Comparison of ENCODE assay signal across 8 cellular contexts in genomic region chr12:120252071-120252906, GRCh38. TPM values are rescaled to one million over a fixed set of nuclear protein-coding genes. Genes with fewer than 3 reads are reported as not detected.
DNase-seq lines count a peak whose midpoint lies in the region; ATAC-seq and TF ChIP-seq lines count a peak whose summit lies in the region.

No MANE protein-coding gene starts in this region.

- DNase-seq in HFFc6 (no peak), AG08395 (ENCODE audit: low spot score) (no peak), NAMALWA (ENCODE audit: low spot score) (no peak)
- peak; percentile 92 for DNase-seq in activated CD4-positive, alpha-beta T cell treated with anti-CD3 and anti-CD28 coated beads, Interleukin-2, amount 10 ng/mL, durations not matched to agents 24 days and 14 days
- peak; percentile 41 to 64 for DNase-seq in stimulated activated CD8-positive, alpha-beta memory T cell treated with anti-CD3 and anti-CD28 coated beads, Interleukin-4, amount 100 ng/mL, for 1 hour (ENCODE audit: low read depth in 2 of 2, low spot score in 1 of 2)

- intact Hi-C loops in activated CD4-positive, alpha-beta T cell treated with anti-CD3 and anti-CD28 coated beads, Interleukin-2, amount 10 ng/mL, durations not matched to agents 24 days and 14 days (cut with micrococcal nuclease), result loop anchor here (1.0 kb wide), 3 partner anchors 13 to 41 kb away; partner anchors contain the start of genes PXN and RNU4-1

- peaks cover 91% of the 10 kb centered on the region for H3K4me1 Mint-ChIP-seq in HFFc6 (ENCODE audit: low read depth)
- peaks cover 74% of the 10 kb centered on the region for H3K4me1 Mint-ChIP-seq in activated CD4-positive, alpha-beta T cell treated with anti-CD3 and anti-CD28 coated beads, Interleukin-2, amount 10 ng/mL, durations not matched to agents 24 days and 14 days

- H3K27me3 Mint-ChIP-seq in HFFc6 (ENCODE audit: insufficient read depth), result no peaks in the 10 kb centered on the region; the same call in 1 of the 2 replicates
- no peaks in the 10 kb centered on the region for H3K27me3 Mint-ChIP-seq in activated CD4-positive, alpha-beta T cell treated with anti-CD3 and anti-CD28 coated beads, Interleukin-2, amount 10 ng/mL, durations not matched to agents 24 days and 14 days

- peak overlapping the region; percentile 60 for H3K27ac Mint-ChIP-seq in HFFc6
- peak overlapping the region; percentile 70 for H3K27ac Mint-ChIP-seq in activated CD4-positive, alpha-beta T cell treated with anti-CD3 and anti-CD28 coated beads, Interleukin-2, amount 10 ng/mL, durations not matched to agents 24 days and 14 days

- H3K36me3 Mint-ChIP-seq in HFFc6 (ENCODE audit: low read depth), result peaks cover 55% of the 10 kb centered on the region
- peaks cover 40% of the 10 kb centered on the region for H3K36me3 Mint-ChIP-seq in activated CD4-positive, alpha-beta T cell treated with anti-CD3 and anti-CD28 coated beads, Interleukin-2, amount 10 ng/mL, durations not matched to agents 24 days and 14 days (ENCODE audit: low read depth)

- peak overlapping the region; percentile 14; the same call in 1 of the 2 replicates for H3K4me3 Mint-ChIP-seq in HFFc6
- peak overlapping the region; percentile 67 for H3K4me3 Mint-ChIP-seq in activated CD4-positive, alpha-beta T cell treated with anti-CD3 and anti-CD28 coated beads, Interleukin-2, amount 10 ng/mL, durations not matched to agents 24 days and 14 days

- no peaks in the 10 kb centered on the region for H3K9me3 Mint-ChIP-seq in HFFc6
- no peaks in the 10 kb centered on the region for H3K9me3 Mint-ChIP-seq in activated CD4-positive, alpha-beta T cell treated with anti-CD3 and anti-CD28 coated beads, Interleukin-2, amount 10 ng/mL, durations not matched to agents 24 days and 14 days

- ATAC-seq in esophagus mucosa (peak; percentile 15), HG03135 (IDR thresholded peaks at IDR 0.05; ENCODE audit: unreplicated experiment) (no peak), GM19035 (IDR thresholded peaks at IDR 0.05; ENCODE audit: unreplicated experiment) (no peak)

- TF ChIP-seq CTCF in HFFc6 (IDR thresholded peaks at IDR 0.05), result no peak

RNA-seq across cellular contexts. Expression of gene PXN, which starts 13.2 kb away (rescaled TPM):
- total RNA-seq in HFFc6 (2021; fragmentation: NEBNext Ultra II Directional; extraction: Animal tissue kit (Norgen Biotek cat#: 25700)), result 100 to 1,000 TPM; 219 to 290 (median 253) TPM
- total RNA-seq in activated CD4-positive, alpha-beta T cell treated with anti-CD3 and anti-CD28 coated beads, Interleukin-2, amount 10 ng/mL, durations not matched to agents 24 days and 14 days, result 48.4 and 51.2 TPM in 2 replicates
- 23.6 TPM for total RNA-seq in esophagus mucosa

RNA-seq across cellular contexts. Expression of gene RNU4-2, which starts 39.4 kb away (rescaled TPM):
- 1,000 to 10,000 TPM in 5 of 6 experiments, 100 to 1,000 TPM in 1; 743 to 2,047 (median 1,452) TPM for total RNA-seq in HFFc6 (2021; fragmentation: NEBNext Ultra II Directional; extraction: Animal tissue kit (Norgen Biotek cat#: 25700))
- 5,486 and 6,492 TPM in 2 replicates for total RNA-seq in activated CD4-positive, alpha-beta T cell treated with anti-CD3 and anti-CD28 coated beads, Interleukin-2, amount 10 ng/mL, durations not matched to agents 24 days and 14 days
- 53,824 TPM for total RNA-seq in esophagus mucosa

RNA-seq across cellular contexts. Expression of gene RNU4-1, which starts 40.7 kb away (rescaled TPM):
- 1,000 to 10,000 TPM in 4 of 6 experiments, 100 to 1,000 TPM in 2; 766 to 1,512 (median 1,200) TPM for total RNA-seq in HFFc6 (2021; fragmentation: NEBNext Ultra II Directional; extraction: Animal tissue kit (Norgen Biotek cat#: 25700))
- 2,196 and 2,563 TPM in 2 replicates for total RNA-seq in activated CD4-positive, alpha-beta T cell treated with anti-CD3 and anti-CD28 coated beads, Interleukin-2, amount 10 ng/mL, durations not matched to agents 24 days and 14 days
- total RNA-seq in esophagus mucosa, result 20,765 TPM

RNA-seq across cellular contexts. Expression of gene SIRT4, which starts 49.8 kb away (rescaled TPM):
- total RNA-seq in HFFc6 (2021; fragmentation: NEBNext Ultra II Directional; extraction: Animal tissue kit (Norgen Biotek cat#: 25700)), result 1 to 10 TPM in 3 of 6 experiments, under 1 TPM in 3; 0.84 to 2.1 (median 1.1) TPM
- 1.1 and 2.5 TPM in 2 replicates for total RNA-seq in activated CD4-positive, alpha-beta T cell treated with anti-CD3 and anti-CD28 coated beads, Interleukin-2, amount 10 ng/mL, durations not matched to agents 24 days and 14 days
- 0.64 TPM for total RNA-seq in esophagus mucosa

RNA-seq across cellular contexts. Expression of gene RPLP0, which starts 51.4 kb away (rescaled TPM):
- 1,000 to 10,000 TPM; 2,131 to 2,494 (median 2,241) TPM for total RNA-seq in HFFc6 (2021; fragmentation: NEBNext Ultra II Directional; extraction: Animal tissue kit (Norgen Biotek cat#: 25700))
- 2,659 and 2,699 TPM in 2 replicates for total RNA-seq in activated CD4-positive, alpha-beta T cell treated with anti-CD3 and anti-CD28 coated beads, Interleukin-2, amount 10 ng/mL, durations not matched to agents 24 days and 14 days
- 3,286 TPM for total RNA-seq in esophagus mucosa

Comparison
In these comparisons a context has a peak if more than half of its experiments do, and no peak if none do; other contexts are left out.
1. DNase-seq: peak in activated CD4-positive, alpha-beta T cell treated with anti-CD3 and anti-CD28 coated beads, Interleukin-2, amount 10 ng/mL, durations not matched to agents 24 days and 14 days (single experiment) and stimulated activated CD8-positive, alpha-beta memory T cell treated with anti-CD3 and anti-CD28 coated beads, Interleukin-4, amount 100 ng/mL, for 1 hour (2 of 2); none in HFFc6 (single experiment), AG08395 (single experiment) and NAMALWA (single experiment).